ENCODE assay signal across 8 cellular contexts in the genomic region with DNA sequence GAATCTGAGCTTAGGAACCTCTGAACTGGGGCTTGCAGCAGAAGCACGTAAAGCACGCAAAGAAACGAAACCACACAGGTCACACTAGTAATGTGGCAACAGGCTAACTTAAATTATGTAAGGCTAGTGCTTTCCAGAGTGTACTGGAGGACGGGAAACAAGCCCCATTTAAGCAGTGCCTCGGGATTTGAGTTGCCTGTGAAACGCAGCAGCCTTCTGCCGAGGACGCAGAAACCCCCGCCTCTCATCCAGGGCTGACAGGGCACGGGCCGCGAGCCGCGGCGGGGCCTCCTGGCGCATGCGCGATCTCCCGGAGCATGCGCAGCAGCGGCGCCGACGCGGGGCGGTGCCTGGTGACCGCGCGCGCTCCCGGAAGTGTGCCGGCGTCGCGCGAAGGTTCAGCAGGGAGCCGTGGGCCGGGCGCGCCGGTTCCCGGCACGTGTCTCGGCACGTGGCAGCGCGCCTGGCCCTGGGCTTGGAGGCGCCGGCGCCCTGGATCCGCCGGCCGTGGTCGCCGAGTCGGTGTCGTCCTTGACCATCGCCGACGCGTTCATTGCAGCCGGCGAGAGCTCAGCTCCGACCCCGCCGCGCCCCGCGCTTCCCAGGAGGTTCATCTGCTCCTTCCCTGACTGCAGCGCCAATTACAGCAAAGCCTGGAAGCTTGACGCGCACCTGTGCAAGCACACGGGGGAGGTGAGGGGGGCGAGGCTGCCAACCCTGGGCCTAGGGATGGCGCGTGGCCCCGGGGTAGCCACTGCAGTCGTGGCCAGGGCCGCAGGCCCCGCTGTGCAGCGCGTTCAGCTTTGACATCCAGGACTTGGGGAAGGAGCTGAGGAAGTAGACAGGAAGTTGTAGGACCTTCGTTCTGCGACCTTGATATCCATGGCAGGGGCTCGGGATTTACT. TPM values are rescaled to one million over a fixed set of nuclear protein-coding genes. Genes with fewer than 3 reads are reported as not detected.
DNase-seq lines count a peak whose midpoint lies in the region; ATAC-seq lines count a peak whose summit lies in the region.

A gene (plus strand): TSS at position 374 of the 905 bp plus-strand sequence.

- ATAC-seq in GM19438 (IDR thresholded peaks at IDR 0.05; ENCODE audit: low read depth, unreplicated experiment) (peak; percentile 61), HG03571 (IDR thresholded peaks at IDR 0.05; ENCODE audit: unreplicated experiment) (peak; percentile 74)

- DNase-seq in CD1c-positive myeloid dendritic cell (ENCODE audit: extremely low spot score), result peak; percentile 95
- peak; percentile 93 to 97 for DNase-seq in NOMO-1 (lab: John Stamatoyannopoulos, UW; ENCODE audit: unreplicated experiment in 2 of 2)
- DNase-seq in effector CD8-positive, alpha-beta T cell (lab: John Stamatoyannopoulos, UW), result peak; percentile 81
- DNase-seq in medulla oblongata (ENCODE audit: extremely low spot score), result peak; percentile 89
- DNase-seq in stimulated activated CD4-positive, alpha-beta T cell treated with anti-CD3 and anti-CD28 coated beads, TNF-alpha, amount 100 ng/mL, for 48 hours (ENCODE audit: low read depth in 3 of 3), result peak; percentile 71 to 77 (median 73)

- POLR2A ChIA-PET in activated CD8-positive, alpha-beta memory T cell treated with anti-CD3 and anti-CD28 coated beads for 36 hours (lab: Charles Lee), result interaction anchor here (0.6 to 3.1 kb wide), 8 partner anchors 11 to 197 kb away, joined by 3 to 22 read pairs (median 4); a partner anchor contains a TSS

- CTCF ChIA-PET in activated CD8-positive, alpha-beta memory T cell treated with anti-CD3 and anti-CD28 coated beads for 36 hours (lab: Charles Lee), result interaction anchor here (0.8 to 2.2 kb wide), 5 partner anchors 16 to 439 kb away, joined by 3 to 7 read pairs (median 3); a partner anchor contains a TSS

RNA-seq across cellular contexts. Expression of the gene that starts here (rescaled TPM):
- 100 to 1,000 TPM; 300 to 307 TPM for total RNA-seq in activated CD8-positive, alpha-beta memory T cell treated with anti-CD3 and anti-CD28 coated beads for 36 hours

Comparison
In these comparisons a context has a peak if more than half of its experiments do, and no peak if none do; other contexts are left out.
1. Peak in every context shown above with its lines: DNase-seq and ATAC-seq.